In genomic region chr7:83629117-83629880, GRCh38 we compare ENCODE assay signal across 33 cellular contexts. TPM values are rescaled to one million over a fixed set of nuclear protein-coding genes. Genes with fewer than 3 reads are reported as not detected.
DNase-seq lines count a peak whose midpoint lies in the region; ATAC-seq, FAIRE-seq and TF ChIP-seq lines count a peak whose summit lies in the region.
"Had no signal": no experiment of that assay in that cellular context is flagged by ENCODE, and none has a peak within 500 bp of the region (broad histone marks: within the 10 kb centered on the region; RNA-seq: fewer than 3 reads in every experiment).

No MANE protein-coding gene starts in this region.

- ATAC-seq in heart right ventricle (no peak), HG02798 (IDR thresholded peaks at IDR 0.05; ENCODE audit: poor library complexity, unreplicated experiment) (no peak)
- ATAC-seq: PC-3; stimulated activated naive CD8-positive, alpha-beta T cell treated with anti-CD3 and anti-CD28 coated beads, Interleukin-15, Interleukin-2, amounts not matched to agents 100 U/mL and 50 U/mL, for 24 hours had no signal

- H3K27me3 ChIP-seq in cardiac muscle cell (no peaks in the 10 kb centered on the region), heart right ventricle (no peaks in the 10 kb centered on the region), brain microvascular endothelial cell (replicated peaks) (no peaks in the 10 kb centered on the region), stomach (no peaks in the 10 kb centered on the region)
- H3K27me3 ChIP-seq: esophagus squamous epithelium, vagina had no signal

- intact Hi-C loops in heart right ventricle (cut with DNase I) = no loop called here
- intact Hi-C loops in stomach (cut with DNase I; ENCODE audit: low total_unique reads) = no loop called here

- in situ Hi-C loops in brain microvascular endothelial cell (cut with HindIII; ENCODE audit: low pct_ligation_motif_present, low sequenced_read_pairs) = no loop called here

- 54 to 57% methylated on average over 12 of the region's 12 CpGs for WGBS in heart right ventricle, 2 donors
- WGBS in stomach, 5 donors = 44 to 62% (median 54%) methylated on average over 8 to 12 of the region's 12 CpGs

- H3K9me3 ChIP-seq in cardiac muscle cell (ENCODE audit: low read depth) (no peaks in the 10 kb centered on the region), heart right ventricle (peaks cover 0 to 15% (median 0%) of the 10 kb centered on the region in 11 donors), stomach (peaks cover 0 to 9% (median 0%) of the 10 kb centered on the region in 4 donors)
- H3K9me3 ChIP-seq: esophagus squamous epithelium, HAP-1, thoracic aorta, vagina had no signal

- TF ChIP-seq CTCF in cardiac muscle cell (IDR thresholded peaks at IDR 0.05; ENCODE audit: low read depth, low read length) (no peak), heart right ventricle (IDR thresholded peaks at IDR 0.05) (no peak), brain microvascular endothelial cell (IDR thresholded peaks at IDR 0.05; ENCODE audit: low read depth, low read length, missing control alignments) (no peak), stomach (IDR thresholded peaks at IDR 0.05) (no peak)

- H3K27ac ChIP-seq in cardiac muscle cell (peak overlapping the region; percentile 56), heart right ventricle (no peak overlapping the region), brain microvascular endothelial cell (no peak overlapping the region), stomach (no peak overlapping the region)
- H3K27ac ChIP-seq: 22Rv1, esophagus squamous epithelium, thoracic aorta, vagina, WERI-Rb-1 had no signal

- DNase-seq in cardiac muscle cell (ENCODE audit: low read depth in 1 of 2, low spot score in 1 of 2) = peak in 1 of 2 donors; percentile 63
- no peak for DNase-seq in heart right ventricle
- DNase-seq in brain microvascular endothelial cell = no peak
- peak; percentile 76 for DNase-seq in left kidney (ENCODE audit: low read depth, low spot score)
- DNase-seq in stomach = peak; percentile 52
- DNase-seq in frontal cortex (ENCODE audit: low spot score in 2 of 2) = no peak
- no peak for DNase-seq in NCI-H524 (lab: John Stamatoyannopoulos, UW)
- DNase-seq: activated CD4-positive, alpha-beta T cell treated with anti-CD3 and anti-CD28 coated beads, Interleukin-2, amount 10 ng/mL, durations not matched to agents 24 days and 14 days; activated gamma-delta T cell; activated naive CD8-positive, alpha-beta T cell treated with anti-CD3 and anti-CD28 coated beads, Interleukin-2, amount 10 ng/mL, durations not matched to agents 7 days and 5 days; activated T-cell treated with anti-CD3 and anti-CD28 coated beads, Interleukin-2, amount 50 U/mL, for 24 hours; CD4-positive, alpha-beta T cell; DMS 273 treated with DMSO at 0.1 percent for 48 hours; EL; esophagus squamous epithelium; foreskin melanocyte; Kasumi-1; kidney glomerular epithelial cell; MV-4-11; NCI-H1694; NCI-H524 treated with DMSO at 0.1 percent for 48 hours; PC-3; stimulated activated naive CD8-positive, alpha-beta T cell treated with anti-CD3 and anti-CD28 coated beads, Interleukin-15, Interleukin-2, amounts not matched to agents 100 U/mL and 50 U/mL, for 24 hours; WERI-Rb-1 had no signal

- no peak for FAIRE-seq in frontal cortex (lab: Jason Lieb, UNC)
- FAIRE-seq: astrocyte, HTR-8/SVneo had no signal

- H3K4me1 ChIP-seq in cardiac muscle cell (ENCODE audit: low read depth) (no peaks in the 10 kb centered on the region), heart right ventricle (no peaks in the 10 kb centered on the region), stomach (no peaks in the 10 kb centered on the region)
- H3K4me1 ChIP-seq: esophagus squamous epithelium, HAP-1, vagina had no signal

- H3K4me3 ChIP-seq in cardiac muscle cell (no peak overlapping the region), heart right ventricle (no peak overlapping the region), brain microvascular endothelial cell (ENCODE audit: low read depth, low read length) (peak overlapping the region; percentile 22), stomach (no peak overlapping the region)
- H3K4me3 ChIP-seq: esophagus squamous epithelium, HAP-1, lung, thoracic aorta, vagina had no signal

- TF ChIP-seq EP300 in stomach (IDR thresholded peaks at IDR 0.05) = no peak

- H3K36me3 ChIP-seq in cardiac muscle cell (no peaks in the 10 kb centered on the region), heart right ventricle (no peaks in the 10 kb centered on the region), brain microvascular endothelial cell (replicated peaks) (no peaks in the 10 kb centered on the region), stomach (no peaks in the 10 kb centered on the region)
- H3K36me3 ChIP-seq: esophagus squamous epithelium, HAP-1, thoracic aorta, vagina, WERI-Rb-1 had no signal

- no peak for TF ChIP-seq POLR2A in stomach (IDR thresholded peaks at IDR 0.05)

RNA-seq across cellular contexts. Expression of gene SEMA3E, which starts 19.6 kb away (rescaled TPM):
- total RNA-seq in cardiac muscle cell = 0.78 and 0.92 TPM in 2 replicates
- polyA plus RNA-seq in cardiac muscle cell = 0.75 and 1.9 TPM in 2 replicates
- total RNA-seq in heart right ventricle = under 1 TPM in 7 of 10 donors, not detected in 3; 0.17 to 0.53 (median 0.32) TPM
- polyA plus RNA-seq in heart right ventricle = under 1 TPM in 1 of 2 donors, not detected in 1; under 0.01 TPM
- total RNA-seq in stomach = 1 to 10 TPM in 2 of 5 donors, under 1 TPM in 2, not detected in 1; 0.29 to 9.2 (median 3.5) TPM
- 1 to 10 TPM in 1 of 3 donors, under 1 TPM in 2; 0.19 to 1.2 (median 0.93) TPM for polyA plus RNA-seq in stomach
- total RNA-seq in frontal cortex = 28.1 TPM
- total RNA-seq: activated CD4-positive, alpha-beta T cell treated with anti-CD3 and anti-CD28 coated beads, Interleukin-2, amount 10 ng/mL, durations not matched to agents 24 days and 14 days; activated CD8-positive, alpha-beta memory T cell treated with anti-CD3 and anti-CD28 coated beads for 36 hours; activated naive CD8-positive, alpha-beta T cell treated with anti-CD3 and anti-CD28 coated beads, Interleukin-2, amount 10 ng/mL, durations not matched to agents 7 days and 5 days; CD4-positive, alpha-beta T cell had no signal

Comparison
In these comparisons a context has a peak if more than half of its experiments do, and no peak if none do; other contexts are left out.
1. DNase-seq: peak in left kidney (single experiment) and stomach (single experiment); none in heart right ventricle (0 of 2), brain microvascular endothelial cell (single experiment), frontal cortex (0 of 2) and NCI-H524 (0 of 2).